Comparison of ENCODE assay signal across 17 cellular contexts in the genomic region with DNA sequence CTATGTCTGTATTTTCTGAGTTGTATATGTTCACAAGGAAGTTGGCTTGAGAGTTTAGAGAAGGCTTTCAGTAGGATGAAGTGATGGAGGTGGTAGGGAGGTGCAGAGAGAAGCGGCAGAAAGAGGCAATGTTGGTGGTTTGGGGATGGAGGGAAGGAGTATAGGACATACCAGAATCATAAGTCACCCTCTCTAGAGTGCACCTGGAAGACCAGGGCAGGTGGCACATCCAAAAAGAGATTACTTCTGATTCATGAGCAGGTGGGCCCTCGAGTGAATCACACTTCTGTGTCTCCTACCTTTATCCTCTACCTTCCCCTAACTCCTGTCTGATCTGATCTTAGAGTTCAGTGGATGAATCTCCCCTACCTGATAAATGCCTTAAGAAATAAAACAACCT. TPM values are rescaled to one million over a fixed set of nuclear protein-coding genes. Genes with fewer than 3 reads are reported as not detected.
DNase-seq lines count a peak whose midpoint lies in the region; ATAC-seq, FAIRE-seq and TF ChIP-seq lines count a peak whose summit lies in the region.
"Had no signal": no experiment of that assay in that cellular context is flagged by ENCODE, and none has a peak within 500 bp of the region (broad histone marks: within the 10 kb centered on the region; RNA-seq: fewer than 3 reads in every experiment).

No MANE protein-coding gene starts in this region.

- H3K9me3 ChIP-seq in psoas muscle (no peaks in the 10 kb centered on the region), esophagus squamous epithelium (no peaks in the 10 kb centered on the region)
- H3K9me3 ChIP-seq: SK-N-SH had no signal

- intact Hi-C loops in psoas muscle (cut with DNase I) (no loop called here), esophagus squamous epithelium (cut with DNase I) (no loop called here)

- H3K9me2 ChIP-seq in GM23338 (ENCODE audit: insufficient read depth): peaks cover 6% of the 10 kb centered on the region; the same call in 1 of the 2 replicates
- H3K9me2 ChIP-seq: SK-N-SH had no signal

- TF ChIP-seq CTCF in 22Rv1 (IDR thresholded peaks at IDR 0.05): no peak
- no peak for TF ChIP-seq CTCF in bronchial epithelial cell (IDR thresholded peaks at IDR 0.05; ENCODE audit: insufficient read depth, low read length, severe bottlenecking)
- no peak for TF ChIP-seq CTCF in psoas muscle (IDR thresholded peaks at IDR 0.05)
- TF ChIP-seq CTCF in esophagus squamous epithelium (IDR thresholded peaks at IDR 0.05): no peak
- TF ChIP-seq CTCF in GM23338 (conservative IDR thresholded peaks at IDR 0.05; ENCODE audit: low read depth in 2 of 2): no peak

- H3K9me3 Mint-ChIP-seq in GM23338: no peaks in the 10 kb centered on the region
- H3K9me3 Mint-ChIP-seq: CD8-positive, alpha-beta memory T cell had no signal

- no peak for FAIRE-seq in bronchial epithelial cell (lab: Jason Lieb, UNC)
- FAIRE-seq: G401.6, K562 had no signal

- no peaks in the 10 kb centered on the region for H3K36me3 Mint-ChIP-seq in GM23338 (ENCODE audit: low read depth)
- H3K36me3 Mint-ChIP-seq: CD8-positive, alpha-beta memory T cell had no signal

- H3K27me3 Mint-ChIP-seq in GM23338 (ENCODE audit: insufficient read depth, low read depth, poor library complexity): no peaks in the 10 kb centered on the region

- H3F3A ChIP-seq in GM23338 (replicated peaks; ENCODE audit: low read depth): no peaks in the 10 kb centered on the region

- H3K27me3 ChIP-seq in bronchial epithelial cell (ENCODE audit: control insufficient read depth, insufficient read depth, low read length): no peaks in the 10 kb centered on the region
- peaks cover 0 to 3% (median 0%) of the 10 kb centered on the region in 3 donors for H3K27me3 ChIP-seq in psoas muscle (ENCODE audit: insufficient read depth in 3 of 3, low read length in 2 of 3)
- H3K27me3 ChIP-seq in esophagus squamous epithelium: no peaks in the 10 kb centered on the region
- no peaks in the 10 kb centered on the region for H3K27me3 ChIP-seq in GM23338 (ENCODE audit: insufficient read depth)

- H3K4me1 ChIP-seq in psoas muscle (no peaks in the 10 kb centered on the region), esophagus squamous epithelium (peaks cover 0 to 8% (median 2%) of the 10 kb centered on the region in 3 donors), GM23338 (ENCODE audit: insufficient read depth) (no peaks in the 10 kb centered on the region)

- WGBS in psoas muscle, 3 donors: 75 to 80% (median 76%) methylated on average over 2 of the region's 2 CpGs
- 40 to 46% methylated on average over 2 of the region's 2 CpGs for WGBS in esophagus squamous epithelium, 2 donors

- no peak overlapping the region for H2AFZ ChIP-seq in GM23338

- H4K20me1 ChIP-seq in GM23338 (replicated peaks; ENCODE audit: insufficient read depth): no peaks in the 10 kb centered on the region

- H3K4me2 ChIP-seq in GM23338: no peak overlapping the region

- DNase-seq in DMS53 (lab: John Stamatoyannopoulos, UW) (peak; percentile 47), bronchial epithelial cell (ENCODE audit: low read depth) (peak; percentile 13), psoas muscle (no peak), esophagus squamous epithelium (lab: John Stamatoyannopoulos, UW) (no peak), GM23338 (ENCODE audit: low spot score) (no peak), NCI-H2227 (lab: John Stamatoyannopoulos, UW; ENCODE audit: unreplicated experiment) (no peak)
- DNase-seq: ACHN; CD8-positive, alpha-beta memory T cell; H7; NCI-H1092 treated with DMSO at 0.1 percent for 48 hours; NCI-H146; NCI-H2081; SHP77 treated with DMSO at 0.1 percent for 48 hours; SK-N-SH had no signal

- no peak for TF ChIP-seq POLR2A in esophagus squamous epithelium (IDR thresholded peaks at IDR 0.05)

- no peaks in the 10 kb centered on the region for H3K4me1 Mint-ChIP-seq in GM23338
- H3K4me1 Mint-ChIP-seq: CD8-positive, alpha-beta memory T cell had no signal

- H3K36me3 ChIP-seq in bronchial epithelial cell (ENCODE audit: control insufficient read depth, insufficient read depth, low read length): no peaks in the 10 kb centered on the region
- no peaks in the 10 kb centered on the region for H3K36me3 ChIP-seq in psoas muscle (ENCODE audit: insufficient read depth in 1 of 2, low read depth in 1 of 2)
- H3K36me3 ChIP-seq in esophagus squamous epithelium: no peaks in the 10 kb centered on the region
- no peaks in the 10 kb centered on the region; the same call in 1 of the 2 replicates for H3K36me3 ChIP-seq in GM23338 (ENCODE audit: insufficient read depth)

- no peaks in the 10 kb centered on the region for H3K79me2 ChIP-seq in GM23338 (replicated peaks; ENCODE audit: insufficient read depth)

- ATAC-seq in psoas muscle (no peak), GM23338 (no peak)
- ATAC-seq: K562 had no signal

- H3K27ac ChIP-seq in 22Rv1 (0 out of 2 replicates have a peak overlapping the region, but pooled peaks have one; percentile 3), psoas muscle (peak overlapping the region; percentile 13), esophagus squamous epithelium (no peak overlapping the region), GM23338 (ENCODE audit: low read depth) (no peak overlapping the region)

- H3K4me3 Mint-ChIP-seq in GM23338: no peak overlapping the region
- H3K4me3 Mint-ChIP-seq: CD8-positive, alpha-beta memory T cell had no signal

- no peak overlapping the region for H3K27ac Mint-ChIP-seq in GM23338
- H3K27ac Mint-ChIP-seq: CD8-positive, alpha-beta memory T cell had no signal

- H3K4me3 ChIP-seq in bronchial epithelial cell (ENCODE audit: low read depth, low read length) (no peak overlapping the region), psoas muscle (no peak overlapping the region), esophagus squamous epithelium (no peak overlapping the region), GM23338 (no peak overlapping the region)
- H3K4me3 ChIP-seq: K562 had no signal

TF ChIP-seq in GM23338, 12 proteins besides CTCF, POLR2A, EP300 and RAD21 (continues in another document):
- TF ChIP-seq NANOG (IDR thresholded peaks at IDR 0.05; ENCODE audit: borderline replicate concordance) (no peak), ZNF331 (CRISPR knock-in tag; IDR thresholded peaks at IDR 0.05; ENCODE audit: low read depth) (no peak), POLR2AphosphoS5 (IDR thresholded peaks at IDR 0.05; ENCODE audit: low read depth) (no peak), ZNF114 (CRISPR knock-in tag; IDR thresholded peaks at IDR 0.05) (no peak), JUNB (IDR thresholded peaks at IDR 0.05; ENCODE audit: unreplicated experiment) (no peak), EZH2phosphoT487 (IDR thresholded peaks at IDR 0.05; ENCODE audit: unreplicated experiment) (no peak), EZH2 (IDR thresholded peaks at IDR 0.05; ENCODE audit: low read depth, unreplicated experiment) (no peak), CREB1 (CRISPR knock-in tag; IDR thresholded peaks at IDR 0.05; ENCODE audit: low read depth) (no peak)

RNA-seq across cellular contexts. Expression of a gene that starts 41.8 kb away (rescaled TPM):
- total RNA-seq in bronchial epithelial cell (97.9 and 119 TPM in 2 replicates), psoas muscle (10 to 100 TPM; 53.0 to 95.3 (median 82.4) TPM), esophagus squamous epithelium (100 to 1,000 TPM in 3 of 4 donors, 10 to 100 TPM in 1; 45.6 to 125 (median 104) TPM)
- polyA plus RNA-seq in psoas muscle (100 to 1,000 TPM in 2 of 3 donors, 10 to 100 TPM in 1; 85.4 to 156 (median 116) TPM), GM23338 (2016; fragmentation: Nextera tagmentation; extraction: Ambion mirVana) (159 and 161 TPM in 2 replicates)
- total RNA-seq in GM23338 (2014; rRNA removed; shearing (Covaris generic)): 185 and 199 TPM in 2 replicates

Comparison
In these comparisons a context has a peak if more than half of its experiments do, and no peak if none do; other contexts are left out.
1. H3K27ac ChIP-seq: peak in 22Rv1 (single experiment) and psoas muscle (single experiment); none in esophagus squamous epithelium (0 of 4) and GM23338 (single experiment).
2. DNase-seq: peak in DMS53 (single experiment) and bronchial epithelial cell (single experiment); none in psoas muscle (0 of 2), esophagus squamous epithelium (single experiment), GM23338 (single experiment) and NCI-H2227 (single experiment).